14 cellular contexts compared by ENCODE assay signal in the genomic region with DNA sequence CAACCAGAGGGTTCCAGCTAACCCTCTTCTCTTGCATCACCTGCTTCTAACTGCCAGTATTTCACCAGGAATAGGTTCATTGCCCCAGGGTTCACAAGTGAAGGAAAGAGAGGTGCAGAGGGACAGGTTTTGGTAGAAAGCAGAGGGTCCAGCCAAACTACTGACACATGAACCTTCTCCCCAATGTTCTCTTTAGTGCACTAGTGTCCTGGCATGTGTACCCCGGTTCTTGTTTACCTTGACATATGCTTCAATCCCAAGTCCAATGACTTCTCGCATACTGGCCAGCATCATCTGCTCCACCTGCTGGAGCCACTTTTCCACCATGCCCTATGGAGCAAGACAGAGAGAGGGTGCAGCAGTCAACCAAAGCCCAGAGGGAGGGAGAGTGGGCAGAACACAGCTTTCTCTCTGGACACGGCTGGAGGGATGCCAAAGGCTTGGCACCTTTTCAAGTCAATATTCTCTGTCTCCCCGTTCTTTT.
"Had no signal": no experiment of that assay in that cellular context is flagged by ENCODE, and none has a peak within 500 bp of the region (broad histone marks: within the 10 kb centered on the region; RNA-seq: fewer than 3 reads in every experiment).

No MANE protein-coding gene starts in this region.

- H3K4me1 ChIP-seq: gastrocnemius medialis, heart right ventricle, left ventricle myocardium inferior, vagina had no signal

- ATAC-seq: gastrocnemius medialis; heart right ventricle; natural killer cell treated with Interleukin-12 subunit alpha and Interleukin-12 subunit beta and Interleukin-15 and Interleukin-18, amount 100 ng/mL, for 72 hours had no signal

- H3K9me3 ChIP-seq: gastrocnemius medialis, thoracic aorta, vagina had no signal

- H3K36me3 ChIP-seq: gastrocnemius medialis, heart right ventricle, left ventricle myocardium inferior, thoracic aorta, vagina had no signal

- H3K27ac ChIP-seq: coronary artery, gastrocnemius medialis, heart right ventricle, left ventricle myocardium inferior, thoracic aorta, vagina had no signal

- H3K27me3 ChIP-seq: gastrocnemius medialis, heart right ventricle, vagina had no signal

- H3K4me3 ChIP-seq: coronary artery, gastrocnemius medialis, heart right ventricle, left ventricle myocardium inferior, thoracic aorta, vagina had no signal

- DNase-seq: activated CD4-positive, alpha-beta T cell treated with anti-CD3 and anti-CD28 coated beads for 48 hours; activated naive CD4-positive, alpha-beta T cell treated with anti-CD3 and anti-CD28 coated beads for 36 hours; effector CD4-positive, alpha-beta T cell; gastrocnemius medialis; heart right ventricle; islet precursor cell; left ventricle myocardium inferior; mesenchymal stem cell; nucleus accumbens; stimulated activated CD4-positive, alpha-beta T cell treated with anti-CD3 and anti-CD28 coated beads, Interleukin-2, amount 100 ng/mL, for 48 hours had no signal
